In genomic region chr16:25107466-25107792, GRCh38 we compare ENCODE assay signal across 8 cellular contexts. TPM values are rescaled to one million over a fixed set of nuclear protein-coding genes. Genes with fewer than 3 reads are reported as not detected.
DNase-seq lines count a peak whose midpoint lies in the region; ATAC-seq, FAIRE-seq and TF ChIP-seq lines count a peak whose summit lies in the region.

No MANE protein-coding gene starts in this region.

- CTCF ChIA-PET in Caco-2 (lab: Charles Lee) (interaction anchor here (0.6 to 2.0 kb wide), 11 partner anchors 18 to 273 kb away, joined by 3 to 12 read pairs (median 3); partner anchors contain the start of gene ARHGAP17), RWPE1 (lab: Yijun Ruan, JAX) (no interaction called here), endothelial cell of umbilical vein (lab: Charles Lee) (interaction anchor here (1.4 to 1.6 kb wide), 2 partner anchors 118 to 127 kb away, joined by 3 to 9 read pairs; no protein-coding TSS in a partner anchor)

- DNase-seq in Caco-2 (no peak), RWPE1 (ENCODE audit: low spot score) (no peak), endothelial cell of umbilical vein (ENCODE audit: low read depth, low spot score) (no peak), ovary (no peak), occipital lobe (lab: John Stamatoyannopoulos, UW) (no peak), G401 (ENCODE audit: low spot score) (no peak)

- H3K9me3 Mint-ChIP-seq in Caco-2 (ENCODE audit: unreplicated experiment), result no peaks in the 10 kb centered on the region

- ATAC-seq in GM18519 (IDR thresholded peaks at IDR 0.05; ENCODE audit: low FRiP score, unreplicated experiment) (no peak), HG03135 (IDR thresholded peaks at IDR 0.05; ENCODE audit: unreplicated experiment) (no peak)

- peak overlapping the region; percentile 84 for H2AFZ ChIP-seq in endothelial cell of umbilical vein (ENCODE audit: low read depth, low read length)

- TF ChIP-seq POLR2A in endothelial cell of umbilical vein (IDR thresholded peaks at IDR 0.05; ENCODE audit: low read depth, low read length), result no peak
- TF ChIP-seq POLR2A in ovary (IDR thresholded peaks at IDR 0.05), result no peak

- 34 to 42% (median 37%) methylated on average over 7 of the region's 7 CpGs for WGBS in ovary, 3 donors

- POLR2A ChIA-PET in Caco-2 (lab: Charles Lee), result interaction anchor here (1.0 to 1.8 kb wide), 5 partner anchors 18 to 92 kb away, joined by 3 to 13 read pairs (median 10); partner anchors contain the start of gene ARHGAP17
- POLR2A ChIA-PET in RWPE1 (lab: Yijun Ruan, JAX; ENCODE audit: low non-redundant PET), result no interaction called here
- POLR2A ChIA-PET in endothelial cell of umbilical vein (lab: Charles Lee), result no interaction called here

- TF ChIP-seq EP300 in ovary (IDR thresholded peaks at IDR 0.05), result no peak

- H3K4me1 ChIP-seq in Caco-2, result no peaks in the 10 kb centered on the region
- peaks cover 29% of the 10 kb centered on the region for H3K4me1 ChIP-seq in endothelial cell of umbilical vein (ENCODE audit: control insufficient read depth, extremely low read depth, insufficient read depth, low read length)
- peaks cover 4% of the 10 kb centered on the region for H3K4me1 ChIP-seq in ovary (ENCODE audit: insufficient read depth)

- in situ Hi-C loops in G401 (cut with HindIII; ENCODE audit: low sequenced_read_pairs), result no loop called here

- H3K36me3 ChIP-seq in Caco-2 (ENCODE audit: control insufficient read depth, insufficient read depth, low read length), result no peaks in the 10 kb centered on the region
- no peaks in the 10 kb centered on the region for H3K36me3 ChIP-seq in endothelial cell of umbilical vein (ENCODE audit: control insufficient read depth in 2 of 2, extremely low read depth in 1 of 2, insufficient read depth in 2 of 2, low read length in 2 of 2)
- H3K36me3 ChIP-seq in ovary, result no peaks in the 10 kb centered on the region

- TSS peak; percentile 37 for BruUV-seq in Caco-2 (replicated peaks; lab: Mats Ljungman, UMichigan)
- BruUV-seq in endothelial cell of umbilical vein (replicated peaks; lab: Mats Ljungman, UMichigan), result TSS peak; percentile 44

- peak overlapping the region; percentile 59 for H3K27ac ChIP-seq in RWPE1
- H3K27ac ChIP-seq in endothelial cell of umbilical vein (ENCODE audit: insufficient read depth, low read depth, low read length), result peak overlapping the region; percentile 56
- H3K27ac ChIP-seq in ovary, result peak overlapping the region in 1 of 2 donors; percentile 75

- H4K20me1 ChIP-seq in endothelial cell of umbilical vein (replicated peaks; ENCODE audit: control insufficient read depth, extremely low read depth, insufficient read depth, low read length), result no peaks in the 10 kb centered on the region

- TF ChIP-seq CTCF in Caco-2 (IDR thresholded peaks at IDR 0.05; ENCODE audit: insufficient read depth in 1 of 2, low read depth in 1 of 2, low read length in 1 of 2, severe bottlenecking in 1 of 2, unreplicated experiment in 1 of 2) (no peak), RWPE1 (conservative IDR thresholded peaks at IDR 0.05; ENCODE audit: low read depth) (no peak), endothelial cell of umbilical vein (IDR thresholded peaks at IDR 0.05; ENCODE audit: extremely low read depth in 1 of 2, insufficient read depth in 1 of 2, low read depth in 1 of 2, low read length in 2 of 2) (no peak), ovary (IDR thresholded peaks at IDR 0.05) (no peak)

- H3K79me2 ChIP-seq in endothelial cell of umbilical vein (ENCODE audit: control insufficient read depth, insufficient read depth, low read length), result peaks cover 8% of the 10 kb centered on the region

- intact Hi-C loops in Caco-2 (cut with micrococcal nuclease; ENCODE audit: unreplicated experiment) (loop anchor here (1.0 to 5.0 kb wide), 2 partner anchors 41 to 120 kb away; no protein-coding TSS in a partner anchor), endothelial cell of umbilical vein (cut with micrococcal nuclease) (loop anchor here (2.0 kb wide), 3 partner anchors 41 to 121 kb away; no protein-coding TSS in a partner anchor), ovary (cut with DNase I) (loop anchor here in 1 of 4 donors (5.0 kb wide), 1 partner anchor 40 kb away; no protein-coding TSS in a partner anchor)

- H3K4me3 ChIP-seq in Caco-2 (ENCODE audit: low read depth, low read length), result peak overlapping the region; percentile 97
- peak overlapping the region in 2 of 3 experiments; percentile 52 to 59 for H3K4me3 ChIP-seq in endothelial cell of umbilical vein (replicated peaks in 1 of 3; ENCODE audit: insufficient read depth in 1 of 3, low read depth in 1 of 3, low read length in 3 of 3)
- peak overlapping the region; percentile 77 for H3K4me3 ChIP-seq in ovary

- dilution Hi-C loops in endothelial cell of umbilical vein (cut with MboI; ENCODE audit: extremely low pct_ligation_motif_present, low sequenced_read_pairs), result no loop called here

- H3K36me3 Mint-ChIP-seq in Caco-2 (ENCODE audit: insufficient read depth, unreplicated experiment), result peaks cover 20% of the 10 kb centered on the region

- H3K4me1 Mint-ChIP-seq in Caco-2 (ENCODE audit: low read depth, unreplicated experiment), result peaks cover 7% of the 10 kb centered on the region

- peak overlapping the region; percentile 91 for H3K4me3 Mint-ChIP-seq in Caco-2 (ENCODE audit: unreplicated experiment)

- H3K9me1 ChIP-seq in endothelial cell of umbilical vein (replicated peaks; ENCODE audit: control insufficient read depth, extremely low read depth, insufficient read depth, low read length), result no peaks in the 10 kb centered on the region

- no peak for FAIRE-seq in endothelial cell of umbilical vein (lab: Jason Lieb, UNC)

- H3K9me3 ChIP-seq in Caco-2 (no peaks in the 10 kb centered on the region), endothelial cell of umbilical vein (replicated peaks; ENCODE audit: control insufficient read depth, insufficient read depth, low read length) (no peaks in the 10 kb centered on the region), ovary (no peaks in the 10 kb centered on the region)

- no peaks in the 10 kb centered on the region for H3K27me3 Mint-ChIP-seq in Caco-2 (ENCODE audit: insufficient read depth, unreplicated experiment)

- peak overlapping the region; percentile 77 for H3K27ac Mint-ChIP-seq in Caco-2 (ENCODE audit: unreplicated experiment)

- peak overlapping the region; percentile 68 for H3K4me2 ChIP-seq in endothelial cell of umbilical vein (ENCODE audit: insufficient read depth, low read length)

- peak overlapping the region; percentile 83 for H3K9ac ChIP-seq in endothelial cell of umbilical vein (replicated peaks; ENCODE audit: extremely low read depth, insufficient read depth, low read length)

- H3K27me3 ChIP-seq in Caco-2 (replicated peaks; ENCODE audit: control insufficient read depth, insufficient read depth, low read length) (no peaks in the 10 kb centered on the region), endothelial cell of umbilical vein (ENCODE audit: control insufficient read depth in 2 of 2, insufficient read depth in 2 of 2, low read length in 2 of 2) (no peaks in the 10 kb centered on the region), ovary (no peaks in the 10 kb centered on the region)

TF ChIP-seq in endothelial cell of umbilical vein, 7 proteins besides CTCF, POLR2A, EP300 and RAD21:
- TF ChIP-seq JUN (IDR thresholded peaks at IDR 0.05; ENCODE audit: borderline replicate concordance, insufficient read depth, insufficient read length, low read depth) (no peak), EZH2 (IDR thresholded peaks at IDR 0.05; ENCODE audit: borderline replicate concordance, low read depth, low read length, severe bottlenecking) (no peak), GATA2 (IDR thresholded peaks at IDR 0.05; ENCODE audit: insufficient read depth, insufficient read length, low read depth, low read length) (no peak), POLR2AphosphoS5 (IDR thresholded peaks at IDR 0.05; ENCODE audit: insufficient read depth, low read depth, low read length) (no peak), FOS (IDR thresholded peaks at IDR 0.05; ENCODE audit: borderline replicate concordance, insufficient read depth, low read length) (no peak), MYC (IDR thresholded peaks at IDR 0.05; ENCODE audit: low read depth, low read length) (no peak)
- TF ChIP-seq, protein P1, sequence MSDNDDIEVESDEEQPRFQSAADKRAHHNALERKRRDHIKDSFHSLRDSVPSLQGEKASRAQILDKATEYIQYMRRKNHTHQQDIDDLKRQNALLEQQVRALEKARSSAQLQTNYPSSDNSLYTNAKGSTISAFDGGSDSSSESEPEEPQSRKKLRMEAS (IDR thresholded peaks at IDR 0.05; ENCODE audit: insufficient read depth, insufficient read length), result no peak
TF ChIP-seq in endothelial cell of umbilical vein: peak in this region for 0.

RNA-seq across cellular contexts. Expression of gene LCMT1, which starts 4.1 kb away (rescaled TPM):
- total RNA-seq in Caco-2 (2022) (50.8 and 53.9 TPM in 2 replicates), endothelial cell of umbilical vein (36.2 and 36.8 TPM in 2 replicates), ovary (10 to 100 TPM; 29.4 to 44.2 (median 38.3) TPM), occipital lobe (42.3 TPM)
- polyA plus RNA-seq in endothelial cell of umbilical vein (19.8 and 23.5 TPM in 2 replicates), ovary (10 to 100 TPM; 38.0 to 58.9 TPM)
- polyA plus RNA-seq in endothelial cell of umbilical vein (2011; cell fraction: cytosol; rRNA removed), result 24.7 and 26.7 TPM in 2 replicates
- polyA plus RNA-seq in endothelial cell of umbilical vein (2011; cell fraction: nucleus; rRNA removed), result 23.5 and 25.5 TPM in 2 replicates
- 32.0 and 41.6 TPM in 2 replicates for polyA plus RNA-seq in endothelial cell of umbilical vein (2012)
- polyA minus RNA-seq in endothelial cell of umbilical vein, result 25.4 and 29.7 TPM in 2 replicates
- 19.7 TPM for polyA minus RNA-seq in endothelial cell of umbilical vein (2011; cell fraction: cytosol; rRNA and poly(A)+ RNA removed)
- 20.4 and 23.6 TPM in 2 replicates for polyA minus RNA-seq in endothelial cell of umbilical vein (2011; cell fraction: nucleus; rRNA and poly(A)+ RNA removed)
- 87.4 and 108 TPM in 2 replicates for total RNA-seq in G401 (2014; rRNA removed; shearing (Covaris generic))
